Comparison of ENCODE assay signal across 24 cellular contexts in genomic region chr5:141585594-141585993, GRCh38. TPM values are rescaled to one million over a fixed set of nuclear protein-coding genes. Genes with fewer than 3 reads are reported as not detected.
DNase-seq lines count a peak whose midpoint lies in the region; ATAC-seq lines count a peak whose summit lies in the region.
"Had no signal": no experiment of that assay in that cellular context is flagged by ENCODE, and none has a peak within 500 bp of the region (broad histone marks: within the 10 kb centered on the region; RNA-seq: fewer than 3 reads in every experiment).

No MANE protein-coding gene starts in this region.

- ATAC-seq in activated T-helper 17 cell treated with anti-CD3 and anti-CD28 coated beads, Interleukin-2, amount 50 U/mL, for 72 hours (replicated peaks) = no peak
- no peak for ATAC-seq in GM21381 (IDR thresholded peaks at IDR 0.05; ENCODE audit: unreplicated experiment)
- no peak for ATAC-seq in HG02678 (IDR thresholded peaks at IDR 0.05; ENCODE audit: unreplicated experiment)
- ATAC-seq in HG03439 (IDR thresholded peaks at IDR 0.05; ENCODE audit: unreplicated experiment) = no peak
- ATAC-seq: Right ventricle myocardium inferior had no signal

- H3K9me3 Mint-ChIP-seq in activated T-helper 17 cell treated with anti-CD3 and anti-CD28 coated beads, Interleukin-2, amount 50 U/mL, for 72 hours = no peaks in the 10 kb centered on the region
- H3K9me3 Mint-ChIP-seq: CD8-positive, alpha-beta memory T cell; H9; HFFc6; T-helper 1 cell treated with Interleukin-12 subunit alpha and Interleukin-12 subunit beta and Interleukin-4 antibody, amounts not matched to agents 30 μg/mL and 1 μg/mL, for 36 hours had no signal

- DNase-seq in SIG-M5 treated with dmso at 0.1 percent for 504 hours (lab: John Stamatoyannopoulos, UW; ENCODE audit: unreplicated experiment) = peak; percentile 79
- no peak for DNase-seq in SIG-M5 (lab: John Stamatoyannopoulos, UW)
- peak; percentile 70 for DNase-seq in NOMO-1 treated with DMSO at 0.1 percent for 48 hours (lab: John Stamatoyannopoulos, UW; ENCODE audit: unreplicated experiment)
- DNase-seq in H4 (ENCODE audit: low spot score) = no peak
- DNase-seq: ACHN; CD8-positive, alpha-beta memory T cell; DMS53; EL; GF-D8; H9; HFFc6; Kasumi-1; NCI-H1092 treated with DMSO at 0.1 percent for 48 hours; NCI-H1436 treated with DMSO at 0.1 percent for 48 hours; NCI-H1930; NCI-H226; NCI-H510A treated with DMSO at 0.1 percent for 48 hours; NCI-H748 treated with DMSO at 0.1 percent for 48 hours had no signal

- H3K27ac Mint-ChIP-seq in activated T-helper 17 cell treated with anti-CD3 and anti-CD28 coated beads, Interleukin-2, amount 50 U/mL, for 72 hours = peak overlapping the region; percentile 55
- H3K27ac Mint-ChIP-seq: H9; HFFc6; T-helper 1 cell treated with Interleukin-12 subunit alpha and Interleukin-12 subunit beta and Interleukin-4 antibody, amounts not matched to agents 30 μg/mL and 1 μg/mL, for 36 hours had no signal

- H3K4me1 Mint-ChIP-seq in activated T-helper 17 cell treated with anti-CD3 and anti-CD28 coated beads, Interleukin-2, amount 50 U/mL, for 72 hours = peaks cover 26% of the 10 kb centered on the region
- H3K4me1 Mint-ChIP-seq: H9 had no signal

- no peak overlapping the region for H3K4me3 Mint-ChIP-seq in activated T-helper 17 cell treated with anti-CD3 and anti-CD28 coated beads, Interleukin-2, amount 50 U/mL, for 72 hours
- H3K4me3 Mint-ChIP-seq: CD8-positive, alpha-beta memory T cell; H9; HFFc6; T-helper 1 cell treated with Interleukin-12 subunit alpha and Interleukin-12 subunit beta and Interleukin-4 antibody, amounts not matched to agents 30 μg/mL and 1 μg/mL, for 36 hours had no signal

- peaks cover 100% of the 10 kb centered on the region for H3K36me3 Mint-ChIP-seq in activated T-helper 17 cell treated with anti-CD3 and anti-CD28 coated beads, Interleukin-2, amount 50 U/mL, for 72 hours (ENCODE audit: low read depth)

- H3K27me3 Mint-ChIP-seq in activated T-helper 17 cell treated with anti-CD3 and anti-CD28 coated beads, Interleukin-2, amount 50 U/mL, for 72 hours = no peaks in the 10 kb centered on the region
- H3K27me3 Mint-ChIP-seq: CD8-positive, alpha-beta memory T cell had no signal

RNA-seq across cellular contexts. Expression of gene DIAPH1, which starts 33.2 kb away (rescaled TPM):
- total RNA-seq in activated T-helper 17 cell treated with anti-CD3 and anti-CD28 coated beads, Interleukin-2, amount 50 U/mL, for 72 hours = 100 to 1,000 TPM; 186 to 268 TPM
- total RNA-seq in H4 (2014; rRNA removed; shearing (Covaris generic)) = 24.3 and 40.7 TPM in 2 replicates

RNA-seq across cellular contexts. Expression of gene HDAC3, which starts 51.1 kb away (rescaled TPM):
- total RNA-seq in activated T-helper 17 cell treated with anti-CD3 and anti-CD28 coated beads, Interleukin-2, amount 50 U/mL, for 72 hours = 100 to 1,000 TPM; 123 to 174 TPM
- 76.5 and 82.1 TPM in 2 replicates for total RNA-seq in H4 (2014; rRNA removed; shearing (Covaris generic))

RNA-seq across cellular contexts. Expression of gene RELL2, which starts 51.2 kb away (rescaled TPM):
- total RNA-seq in activated T-helper 17 cell treated with anti-CD3 and anti-CD28 coated beads, Interleukin-2, amount 50 U/mL, for 72 hours = 10 to 100 TPM; 16.5 to 29.9 TPM
- total RNA-seq in H4 (2014; rRNA removed; shearing (Covaris generic)) = 4.5 and 8.4 TPM in 2 replicates

Comparison
In these comparisons a context has a peak if more than half of its experiments do, and no peak if none do; other contexts are left out.
1. DNase-seq: peak in SIG-M5 treated with dmso at 0.1 percent for 504 hours (single experiment) and NOMO-1 treated with DMSO at 0.1 percent for 48 hours (single experiment); none in SIG-M5 (single experiment) and H4 (single experiment).